In genomic region chr4:14871676-14872430, GRCh38 we compare ENCODE assay signal across 9 cellular contexts.
DNase-seq lines count a peak whose midpoint lies in the region; ATAC-seq, FAIRE-seq and TF ChIP-seq lines count a peak whose summit lies in the region.
"Had no signal": no experiment of that assay in that cellular context is flagged by ENCODE, and none has a peak within 500 bp of the region (broad histone marks: within the 10 kb centered on the region; RNA-seq: fewer than 3 reads in every experiment).

No MANE protein-coding gene starts in this region.

- FAIRE-seq in H54 (lab: Jason Lieb, UNC), result no peak

- peaks cover 2% of the 10 kb centered on the region for H3K27me3 Mint-ChIP-seq in endodermal cell (ENCODE audit: insufficient read depth)

- WGBS in endodermal cell (ENCODE audit: insufficient coverage in 1 of 2, insufficient read length in 1 of 2), 2 experiments, result 60 to 87% methylated on average over 3 to 6 of the region's 6 CpGs

- peaks cover 30% of the 10 kb centered on the region for H3K4me1 Mint-ChIP-seq in endodermal cell

- no peaks in the 10 kb centered on the region for H3K9me3 Mint-ChIP-seq in endodermal cell

- no peak for TF ChIP-seq CTCF in RWPE1 (conservative IDR thresholded peaks at IDR 0.05; ENCODE audit: low read depth)
- peak; percentile 80 for TF ChIP-seq CTCF in endodermal cell (conservative IDR thresholded peaks at IDR 0.05)

- ATAC-seq in HG02852 (IDR thresholded peaks at IDR 0.05; ENCODE audit: unreplicated experiment), result no peak
- ATAC-seq: naive thymus-derived CD8-positive, alpha-beta T cell had no signal

- no peaks in the 10 kb centered on the region for H3K36me3 ChIP-seq in endodermal cell (ENCODE audit: control insufficient read depth, insufficient read depth, low read length)

- no peaks in the 10 kb centered on the region for H3K9me3 ChIP-seq in endodermal cell (ENCODE audit: control insufficient read depth, low read length)

- no peaks in the 10 kb centered on the region for H3K36me3 Mint-ChIP-seq in endodermal cell (ENCODE audit: low read depth)
- H3K36me3 Mint-ChIP-seq: naive thymus-derived CD8-positive, alpha-beta T cell had no signal

- no peak overlapping the region for H3K27ac Mint-ChIP-seq in endodermal cell
- H3K27ac Mint-ChIP-seq: naive thymus-derived CD8-positive, alpha-beta T cell had no signal

- no peaks in the 10 kb centered on the region for H3K27me3 ChIP-seq in endodermal cell (ENCODE audit: control insufficient read depth, insufficient read depth, low read length, poor library complexity, severe bottlenecking)

- CTCF ChIA-PET in RWPE1 (lab: Yijun Ruan, JAX), result no interaction called here

- POLR2A ChIA-PET in RWPE1 (lab: Yijun Ruan, JAX; ENCODE audit: low non-redundant PET), result no interaction called here

- H3K27ac ChIP-seq in RWPE1 (no peak overlapping the region), endodermal cell (ENCODE audit: low read depth, low read length) (no peak overlapping the region)

- no peak for TF ChIP-seq POLR2A in H54 (IDR thresholded peaks at IDR 0.05; ENCODE audit: low read depth, low read length)

- no peak overlapping the region for H3K4me3 Mint-ChIP-seq in endodermal cell
- H3K4me3 Mint-ChIP-seq: naive thymus-derived CD8-positive, alpha-beta T cell had no signal

- H3K4me3 ChIP-seq in endodermal cell (ENCODE audit: low read length), result no peak overlapping the region

- DNase-seq in activated gamma-delta T cell treated with Interleukin-2 at 50 U/mL for 16 hours (peak; percentile 6), activated gamma-delta T cell (lab: John Stamatoyannopoulos, UW) (no peak), RWPE1 (ENCODE audit: low spot score) (peak; percentile 2), endodermal cell (peak; percentile 85), H54 (ENCODE audit: insufficient read length, low spot score) (no peak), nucleus accumbens (lab: John Stamatoyannopoulos, UW) (no peak)
- peak in 2 of 3 experiments; percentile 2 to 5 for DNase-seq in stimulated activated CD4-positive, alpha-beta T cell treated with anti-CD3 and anti-CD28 coated beads, TNF-alpha, amount 100 ng/mL, for 4 hours (ENCODE audit: low read depth in 3 of 3)

- peaks cover 18% of the 10 kb centered on the region for H3K4me1 ChIP-seq in endodermal cell (ENCODE audit: control insufficient read depth, insufficient read depth, low read length)

- H3K9ac ChIP-seq in endodermal cell (ENCODE audit: extremely low read depth, low read length, poor library complexity, severe bottlenecking), result no peak overlapping the region

Comparison
In these comparisons a context has a peak if more than half of its experiments do, and no peak if none do; other contexts are left out.
1. DNase-seq: peak in activated gamma-delta T cell treated with Interleukin-2 at 50 U/mL for 16 hours (single experiment), RWPE1 (single experiment), endodermal cell (single experiment) and stimulated activated CD4-positive, alpha-beta T cell treated with anti-CD3 and anti-CD28 coated beads, TNF-alpha, amount 100 ng/mL, for 4 hours (2 of 3); none in activated gamma-delta T cell (single experiment), H54 (single experiment) and nucleus accumbens (0 of 56).